11 cellular contexts compared by ENCODE assay signal in genomic region chr4:8171941-8172924, GRCh38.
DNase-seq lines count a peak whose midpoint lies in the region; ATAC-seq lines count a peak whose summit lies in the region.
"Had no signal": no experiment of that assay in that cellular context is flagged by ENCODE, and none has a peak within 500 bp of the region (broad histone marks: within the 10 kb centered on the region; RNA-seq: fewer than 3 reads in every experiment).

No MANE protein-coding gene starts in this region.

- no peaks in the 10 kb centered on the region for H3K36me3 Mint-ChIP-seq in stimulated activated memory B cell treated with anti-CD40 and anti-IgM and Interleukin-4, amounts not matched to agents 10 μg/mL and 1 μg/mL and 100 μg/mL, for 72 hours

- H3K27ac Mint-ChIP-seq in stimulated activated memory B cell treated with anti-CD40 and anti-IgM and Interleukin-4, amounts not matched to agents 10 μg/mL and 1 μg/mL and 100 μg/mL, for 72 hours, result peak overlapping the region; percentile 82
- H3K27ac Mint-ChIP-seq: T-helper 1 cell treated with Interleukin-12 subunit alpha and Interleukin-12 subunit beta and Interleukin-4 antibody, amounts not matched to agents 30 μg/mL and 1 μg/mL, for 36 hours had no signal

- peaks cover 39% of the 10 kb centered on the region for H3K4me1 Mint-ChIP-seq in stimulated activated memory B cell treated with anti-CD40 and anti-IgM and Interleukin-4, amounts not matched to agents 10 μg/mL and 1 μg/mL and 100 μg/mL, for 72 hours

- DNase-seq in activated naive CD4-positive, alpha-beta T cell treated with Interleukin-2 at 50 U/mL for 16 hours, result peak; percentile 67
- no peak for DNase-seq in activated naive CD4-positive, alpha-beta T cell treated with anti-CD3 and anti-CD28 coated beads, Interleukin-2, amount 50 U/mL, for 16 hours
- peak; percentile 40 for DNase-seq in activated T-cell treated with anti-CD3 and anti-CD28 coated beads for 48 hours (ENCODE audit: low read depth)
- no peak for DNase-seq in NCI-H446 (lab: John Stamatoyannopoulos, UW)
- no peak for DNase-seq in RKO (ENCODE audit: low spot score)
- no peak for DNase-seq in activated CD8-positive, alpha-beta memory T cell treated with anti-CD3 and anti-CD28 coated beads for 24 hours
- DNase-seq: heart right ventricle, NCI-H187 treated with DMSO at 0.1 percent for 48 hours had no signal

- peak; percentile 81 for ATAC-seq in HG02885 (IDR thresholded peaks at IDR 0.05; ENCODE audit: poor library complexity, unreplicated experiment)
- peak; percentile 89 for ATAC-seq in stimulated activated memory B cell treated with anti-CD40 and anti-IgM and Interleukin-4, amounts not matched to agents 10 μg/mL and 1 μg/mL and 100 μg/mL, for 72 hours
- ATAC-seq: heart right ventricle had no signal

- H3K27me3 Mint-ChIP-seq in stimulated activated memory B cell treated with anti-CD40 and anti-IgM and Interleukin-4, amounts not matched to agents 10 μg/mL and 1 μg/mL and 100 μg/mL, for 72 hours, result no peaks in the 10 kb centered on the region

- H3K4me3 Mint-ChIP-seq in stimulated activated memory B cell treated with anti-CD40 and anti-IgM and Interleukin-4, amounts not matched to agents 10 μg/mL and 1 μg/mL and 100 μg/mL, for 72 hours, result peak overlapping the region; percentile 64
- H3K4me3 Mint-ChIP-seq: T-helper 1 cell treated with Interleukin-12 subunit alpha and Interleukin-12 subunit beta and Interleukin-4 antibody, amounts not matched to agents 30 μg/mL and 1 μg/mL, for 36 hours had no signal

- H3K9me3 Mint-ChIP-seq in stimulated activated memory B cell treated with anti-CD40 and anti-IgM and Interleukin-4, amounts not matched to agents 10 μg/mL and 1 μg/mL and 100 μg/mL, for 72 hours, result peaks cover 2% of the 10 kb centered on the region

Comparison
In these comparisons a context has a peak if more than half of its experiments do, and no peak if none do; other contexts are left out.
1. DNase-seq: peak in activated naive CD4-positive, alpha-beta T cell treated with Interleukin-2 at 50 U/mL for 16 hours (single experiment) and activated T-cell treated with anti-CD3 and anti-CD28 coated beads for 48 hours (single experiment); none in activated naive CD4-positive, alpha-beta T cell treated with anti-CD3 and anti-CD28 coated beads, Interleukin-2, amount 50 U/mL, for 16 hours (single experiment), NCI-H446 (0 of 2), RKO (single experiment) and activated CD8-positive, alpha-beta memory T cell treated with anti-CD3 and anti-CD28 coated beads for 24 hours (single experiment).